8 cellular contexts compared by ENCODE assay signal in genomic region chr6:28943557-28944411, GRCh38. TPM values are rescaled to one million over a fixed set of nuclear protein-coding genes. Genes with fewer than 3 reads are reported as not detected.
A peak's percentile ranks its signal among the peaks of the same experiment; 100 is the strongest.
DNase-seq lines count a peak whose midpoint lies in the region; ATAC-seq lines count a peak whose summit lies in the region.

No MANE protein-coding gene starts in this region.

- POLR2A ChIA-PET in activated CD8-positive, alpha-beta T cell treated with anti-CD3 and anti-CD28 coated beads, Interleukin-2, amount 10 ng/mL, durations not matched to agents 7 days and 5 days (lab: Charles Lee) = no interaction called here

- peaks cover 35% of the 10 kb centered on the region for H3F3A ChIP-seq in GM23248 (ENCODE audit: insufficient read depth)

- H3K27ac ChIP-seq in GM23248 (peak overlapping the region; percentile 68), mesenchymal stem cell (ENCODE audit: low read length, poor library complexity, severe bottlenecking) (peak overlapping the region; percentile 68)

- H3K4ac ChIP-seq in mesenchymal stem cell (ENCODE audit: low read depth in 1 of 2, low read length in 2 of 2) = peak overlapping the region in 1 of 2 experiments; percentile 45

- H2BK12ac ChIP-seq in mesenchymal stem cell (ENCODE audit: low read length in 2 of 2) = no peak overlapping the region

- H3K27ac Mint-ChIP-seq in activated CD8-positive, alpha-beta T cell treated with anti-CD3 and anti-CD28 coated beads, Interleukin-2, amount 10 ng/mL, durations not matched to agents 7 days and 5 days = peak overlapping the region; percentile 85

- H3K9ac ChIP-seq in GM23248 (peak overlapping the region; percentile 78), endocrine pancreas (ENCODE audit: control insufficient read depth, insufficient read depth, low read length) (no peak overlapping the region), mesenchymal stem cell (ENCODE audit: low read length) (peak overlapping the region; percentile 94)

- no peaks in the 10 kb centered on the region for H3K4me1 ChIP-seq in GM23248 (ENCODE audit: insufficient read depth)
- peaks cover 4% of the 10 kb centered on the region for H3K4me1 ChIP-seq in endocrine pancreas (ENCODE audit: control insufficient read depth, insufficient read depth, low read length)
- H3K4me1 ChIP-seq in mesenchymal stem cell (ENCODE audit: control insufficient read depth, insufficient read depth, low read depth, low read length) = peaks cover 4% of the 10 kb centered on the region

- no peak overlapping the region for H2AK5ac ChIP-seq in mesenchymal stem cell (ENCODE audit: low read length, severe bottlenecking)

- H3K18ac ChIP-seq in mesenchymal stem cell (ENCODE audit: low read depth in 1 of 2, low read length in 2 of 2) = peak overlapping the region; percentile 18 to 76

- DNase-seq in A172 (ENCODE audit: low spot score) (peak; percentile 81), GM23248 (peak; percentile 77), NCI-H526 treated with DMSO at 0.1 percent for 48 hours (lab: John Stamatoyannopoulos, UW) (peak; percentile 40), mesenchymal stem cell (peak; percentile 82)
- peak; percentile 79 for DNase-seq in activated CD8-positive, alpha-beta T cell treated with anti-CD3 and anti-CD28 coated beads, Interleukin-2, amount 10 ng/mL, durations not matched to agents 7 days and 5 days
- DNase-seq in stimulated activated CD8-positive, alpha-beta memory T cell treated with anti-CD3 and anti-CD28 coated beads, Interleukin-15, amount 100 ng/mL, for 24 hours (ENCODE audit: low read depth) = peak; percentile 56

- no peaks in the 10 kb centered on the region for H3K9me3 Mint-ChIP-seq in activated CD8-positive, alpha-beta T cell treated with anti-CD3 and anti-CD28 coated beads, Interleukin-2, amount 10 ng/mL, durations not matched to agents 7 days and 5 days (ENCODE audit: insufficient read depth)

- peak overlapping the region; percentile 78 for H3K4me3 Mint-ChIP-seq in activated CD8-positive, alpha-beta T cell treated with anti-CD3 and anti-CD28 coated beads, Interleukin-2, amount 10 ng/mL, durations not matched to agents 7 days and 5 days

- CTCF ChIA-PET in activated CD8-positive, alpha-beta T cell treated with anti-CD3 and anti-CD28 coated beads, Interleukin-2, amount 10 ng/mL, durations not matched to agents 7 days and 5 days (lab: Charles Lee) = interaction anchor here (2.2 kb wide), 1 partner anchor 73 kb away, joined by 6 read pairs; no protein-coding TSS in a partner anchor

- H3K79me2 ChIP-seq in GM23248 (ENCODE audit: insufficient read depth) = no peaks in the 10 kb centered on the region

- H4K91ac ChIP-seq in mesenchymal stem cell (ENCODE audit: low read length) = no peak overlapping the region

- H3K9me2 ChIP-seq in GM23248 (ENCODE audit: insufficient read depth) = no peaks in the 10 kb centered on the region

- H3K36me3 ChIP-seq in GM23248 (ENCODE audit: low read depth) = no peaks in the 10 kb centered on the region
- H3K36me3 ChIP-seq in endocrine pancreas (ENCODE audit: control insufficient read depth, insufficient read depth, low read length) = no peaks in the 10 kb centered on the region
- no peaks in the 10 kb centered on the region for H3K36me3 ChIP-seq in mesenchymal stem cell (ENCODE audit: control insufficient read depth in 1 of 2, insufficient read depth in 2 of 2, low read depth in 1 of 2, low read length in 2 of 2)

- no peak overlapping the region for H2BK120ac ChIP-seq in mesenchymal stem cell (ENCODE audit: low read depth, low read length)

- no peak for ATAC-seq in activated CD8-positive, alpha-beta T cell treated with anti-CD3 and anti-CD28 coated beads, Interleukin-2, amount 10 ng/mL, durations not matched to agents 7 days and 5 days
- ATAC-seq in GM19397 (IDR thresholded peaks at IDR 0.05; ENCODE audit: unreplicated experiment) = no peak

- H3K9me3 ChIP-seq in GM23248 (ENCODE audit: low read depth) = no peaks in the 10 kb centered on the region
- no peaks in the 10 kb centered on the region for H3K9me3 ChIP-seq in endocrine pancreas (ENCODE audit: control insufficient read depth, low read length)
- H3K9me3 ChIP-seq in mesenchymal stem cell (ENCODE audit: control insufficient read depth, low read length) = no peaks in the 10 kb centered on the region

- H2BK15ac ChIP-seq in mesenchymal stem cell (ENCODE audit: low read depth, poor library complexity, severe bottlenecking) = no peak overlapping the region

- H3K4me1 Mint-ChIP-seq in activated CD8-positive, alpha-beta T cell treated with anti-CD3 and anti-CD28 coated beads, Interleukin-2, amount 10 ng/mL, durations not matched to agents 7 days and 5 days (ENCODE audit: low read depth) = peaks cover 42% of the 10 kb centered on the region

- H3K27me3 Mint-ChIP-seq in activated CD8-positive, alpha-beta T cell treated with anti-CD3 and anti-CD28 coated beads, Interleukin-2, amount 10 ng/mL, durations not matched to agents 7 days and 5 days (ENCODE audit: low read depth) = no peaks in the 10 kb centered on the region

- H4K20me1 ChIP-seq in GM23248 (ENCODE audit: insufficient read depth) = no peaks in the 10 kb centered on the region

- H3K4me3 ChIP-seq in GM23248 = peak overlapping the region; percentile 82
- H3K4me3 ChIP-seq in endocrine pancreas (ENCODE audit: control insufficient read depth, insufficient read depth, low read length) = peak overlapping the region; percentile 52
- peak overlapping the region; percentile 63 to 94 for H3K4me3 ChIP-seq in mesenchymal stem cell (ENCODE audit: insufficient read depth in 1 of 2, low read depth in 1 of 2, low read length in 2 of 2)

- H3K79me1 ChIP-seq in mesenchymal stem cell (replicated peaks; ENCODE audit: low read length, poor library complexity, severe bottlenecking) = no peaks in the 10 kb centered on the region

- peak overlapping the region; percentile 99 for H3K4me2 ChIP-seq in GM23248 (ENCODE audit: unreplicated experiment)
- H3K4me2 ChIP-seq in mesenchymal stem cell (ENCODE audit: low read length, poor library complexity, severe bottlenecking) = peak overlapping the region; percentile 59

- H3K27me3 ChIP-seq in GM23248 (replicated peaks; ENCODE audit: insufficient read depth) (no peaks in the 10 kb centered on the region), endocrine pancreas (ENCODE audit: control insufficient read depth, insufficient read depth, low read length) (no peaks in the 10 kb centered on the region), mesenchymal stem cell (ENCODE audit: control insufficient read depth in 1 of 2, insufficient read depth in 1 of 2, low read length in 2 of 2) (no peaks in the 10 kb centered on the region)

- peak overlapping the region; percentile 16 for H4K8ac ChIP-seq in mesenchymal stem cell (ENCODE audit: low read length)

- WGBS in GM23248 (ENCODE audit: low coverage in 1 of 2, low lambda C conversion rate in 2 of 2, missing lambda C conversion rate in 2 of 2), 2 experiments = 1% methylated on average over 32 to 33 of the region's 33 CpGs
- WGBS in mesenchymal stem cell = 2% methylated on average over 31 of the region's 33 CpGs

- peak overlapping the region; percentile 98 for H2AFZ ChIP-seq in GM23248
- peak overlapping the region; percentile 80 for H2AFZ ChIP-seq in mesenchymal stem cell (ENCODE audit: low read depth, low read length)

- in situ Hi-C loops in GM23248 (cut with MboI) = no loop called here

- no peak overlapping the region for H3K23ac ChIP-seq in mesenchymal stem cell (ENCODE audit: low read length in 2 of 2)

- peak overlapping the region; percentile 24 for H2BK5ac ChIP-seq in mesenchymal stem cell (ENCODE audit: low read depth, low read length, poor library complexity, severe bottlenecking)

- H3K14ac ChIP-seq in mesenchymal stem cell (ENCODE audit: low read length in 2 of 2) = peak overlapping the region in 1 of 2 experiments; percentile 53

- no peaks in the 10 kb centered on the region for H3K36me3 Mint-ChIP-seq in activated CD8-positive, alpha-beta T cell treated with anti-CD3 and anti-CD28 coated beads, Interleukin-2, amount 10 ng/mL, durations not matched to agents 7 days and 5 days (ENCODE audit: low read depth)

RNA-seq across cellular contexts. Expression of gene TRIM27, which starts 20.0 kb away (rescaled TPM):
- total RNA-seq in A172 (2014; rRNA removed; shearing (Covaris generic)) = 59.1 and 66.4 TPM in 2 replicates
- 56.1 and 67.7 TPM in 2 replicates for total RNA-seq in GM23248 (2014; rRNA removed; shearing (Covaris generic))
- polyA plus RNA-seq in GM23248 (2016; fragmentation: Nextera tagmentation; extraction: Ambion mirVana) = 40.2 and 42.1 TPM in 2 replicates
- total RNA-seq in activated CD8-positive, alpha-beta T cell treated with anti-CD3 and anti-CD28 coated beads, Interleukin-2, amount 10 ng/mL, durations not matched to agents 7 days and 5 days = 10 to 100 TPM; 58.3 to 60.1 TPM
- 31.0 TPM for polyA plus RNA-seq in mesenchymal stem cell (2013, experiment 1 of 2)
- polyA plus RNA-seq in mesenchymal stem cell (2013, experiment 2 of 2) = 31.4 TPM
